In the genomic region with DNA sequence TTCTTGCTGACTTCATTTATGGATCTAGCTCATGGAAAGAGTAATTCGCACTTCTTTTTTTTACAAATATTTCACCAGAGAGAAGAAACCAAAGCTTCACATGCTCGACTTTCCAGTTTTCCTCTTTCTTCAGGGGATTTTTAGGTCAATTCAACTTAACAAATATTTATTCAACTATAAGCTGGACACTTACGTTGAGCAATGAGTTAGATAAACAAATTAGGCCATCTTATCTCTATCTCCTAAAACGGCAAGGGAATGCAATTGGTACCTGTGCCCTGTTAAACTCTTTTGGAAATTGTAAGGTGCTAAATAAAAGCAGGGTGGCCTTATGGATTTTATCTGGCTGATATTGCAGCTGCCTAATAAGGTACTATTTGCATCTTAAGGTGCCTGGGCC, we compare ENCODE assay signal across 21 cellular contexts.
DNase-seq lines count a peak whose midpoint lies in the region; ATAC-seq, FAIRE-seq and TF ChIP-seq lines count a peak whose summit lies in the region.
"Had no signal": no experiment of that assay in that cellular context is flagged by ENCODE, and none has a peak within 500 bp of the region (broad histone marks: within the 10 kb centered on the region; RNA-seq: fewer than 3 reads in every experiment).

No MANE protein-coding gene starts in this region.

- BruUV-seq in PC-9 (replicated peaks; lab: Mats Ljungman, UMichigan) (no TSS peak), HepG2 (replicated peaks; lab: Mats Ljungman, UMichigan) (no TSS peak)

- H3K4me3 ChIP-seq in PC-9 = no peak overlapping the region
- H3K4me3 ChIP-seq in HepG2 (replicated peaks in 1 of 3; ENCODE audit: insufficient read depth in 1 of 3, low read depth in 2 of 3, low read length in 3 of 3) = no peak overlapping the region; a peak in 1 of 6 replicates
- H3K4me3 ChIP-seq in spleen = no peak overlapping the region
- no peak overlapping the region for H3K4me3 ChIP-seq in kidney (ENCODE audit: low read length in 2 of 2)
- no peak overlapping the region for H3K4me3 ChIP-seq in smooth muscle cell
- H3K4me3 ChIP-seq: gastrocnemius medialis had no signal

- WGBS in HepG2 (ENCODE audit: low lambda C conversion rate) = 1% methylated on average over 4 of the region's 4 CpGs
- 77 to 86% (median 81%) methylated on average over 4 of the region's 4 CpGs for WGBS in spleen, 5 donors
- 58% methylated on average over 4 of the region's 4 CpGs for WGBS in smooth muscle cell (ENCODE audit: low lambda C conversion rate)

- FAIRE-seq in HepG2 (lab: Jason Lieb, UNC) (no peak), kidney (lab: Jason Lieb, UNC) (no peak)
- FAIRE-seq: G401.6 had no signal

- TF ChIP-seq CTCF in 22Rv1 (IDR thresholded peaks at IDR 0.05) = no peak
- TF ChIP-seq CTCF in PC-9 (conservative IDR thresholded peaks at IDR 0.05) = no peak
- no peak for TF ChIP-seq CTCF in HepG2 (CRISPR knock-in tag; IDR thresholded peaks at IDR 0.05)
- no peak for TF ChIP-seq CTCF in spleen (IDR thresholded peaks at IDR 0.05 in 8 of 11, conservative IDR thresholded peaks at IDR 0.05 in 3 of 11)
- TF ChIP-seq CTCF in kidney (IDR thresholded peaks at IDR 0.05; ENCODE audit: borderline replicate concordance, extremely low read depth, insufficient read depth) = no peak
- TF ChIP-seq CTCF in smooth muscle cell (IDR thresholded peaks at IDR 0.05; ENCODE audit: borderline replicate concordance, insufficient read depth, poor library complexity, severe bottlenecking) = no peak

- H3K4me1 ChIP-seq in PC-9 (replicated peaks; ENCODE audit: insufficient read depth) = peaks cover 45% of the 10 kb centered on the region
- peaks cover 38% of the 10 kb centered on the region for H3K4me1 ChIP-seq in HepG2 (ENCODE audit: insufficient read depth, low read length)
- peaks cover 0 to 11% (median 4%) of the 10 kb centered on the region in 6 donors for H3K4me1 ChIP-seq in spleen
- no peaks in the 10 kb centered on the region for H3K4me1 ChIP-seq in kidney (ENCODE audit: control insufficient read depth in 1 of 2, insufficient read depth in 1 of 2, low read depth in 1 of 2, low read length in 2 of 2)
- H3K4me1 ChIP-seq in smooth muscle cell (ENCODE audit: low read depth) = no peaks in the 10 kb centered on the region
- H3K4me1 ChIP-seq: gastrocnemius medialis had no signal

- H3F3A ChIP-seq in PC-9 (ENCODE audit: insufficient read depth, low read depth) = peaks cover 29% of the 10 kb centered on the region
- no peaks in the 10 kb centered on the region for H3F3A ChIP-seq in smooth muscle cell (ENCODE audit: low read depth)

- no peaks in the 10 kb centered on the region for H3K27me3 ChIP-seq in PC-9 (ENCODE audit: insufficient read depth, low read depth)
- no peaks in the 10 kb centered on the region for H3K27me3 ChIP-seq in HepG2 (ENCODE audit: control insufficient read depth in 1 of 2, insufficient read depth in 2 of 2, low read length in 2 of 2)
- H3K27me3 ChIP-seq in spleen (replicated peaks in 1 of 7) = no peaks in the 10 kb centered on the region
- no peaks in the 10 kb centered on the region for H3K27me3 ChIP-seq in smooth muscle cell (ENCODE audit: low read depth)
- H3K27me3 ChIP-seq: gastrocnemius medialis had no signal

- H3K36me3 ChIP-seq in PC-9 (ENCODE audit: low read depth) (no peaks in the 10 kb centered on the region), HepG2 (replicated peaks in 1 of 2; ENCODE audit: control insufficient read depth in 1 of 2, insufficient read depth in 2 of 2, low read length in 2 of 2) (no peaks in the 10 kb centered on the region), spleen (no peaks in the 10 kb centered on the region), kidney (ENCODE audit: control insufficient read depth in 1 of 2, insufficient read depth in 2 of 2, low read length in 2 of 2) (no peaks in the 10 kb centered on the region), smooth muscle cell (ENCODE audit: low read depth) (no peaks in the 10 kb centered on the region)
- H3K36me3 ChIP-seq: gastrocnemius medialis, WERI-Rb-1 had no signal

- peak in 1 of 2 experiments; percentile 93 for DNase-seq in PC-9
- DNase-seq in HepG2 (ENCODE audit: low spot score) = no peak
- no peak for DNase-seq in spleen
- no peak for DNase-seq in kidney
- DNase-seq in smooth muscle cell (lab: John Stamatoyannopoulos, UW; ENCODE audit: unreplicated experiment) = no peak
- no peak for DNase-seq in NOMO-1 treated with dmso at 0.1 percent for 144 hours (lab: John Stamatoyannopoulos, UW; ENCODE audit: unreplicated experiment)
- DNase-seq: activated CD4-positive, alpha-beta T cell treated with anti-CD3 and anti-CD28 coated beads, Interleukin-2, amount 10 ng/mL, durations not matched to agents 7 days and 5 days; aorta; effector CD8-positive, alpha-beta T cell; gastrocnemius medialis; H7; MM.1S; naive thymus-derived CD4-positive, alpha-beta T cell; NCI-H1436; NCI-H510A treated with DMSO at 0.1 percent for 48 hours; T-helper 17 cell; WERI-Rb-1 had no signal

- ATAC-seq in HepG2 (no peak), HG03442 (IDR thresholded peaks at IDR 0.05; ENCODE audit: unreplicated experiment) (no peak)
- ATAC-seq: gastrocnemius medialis; naive thymus-derived CD4-positive, alpha-beta T cell; stimulated activated effector memory CD8-positive, alpha-beta T cell treated with anti-CD3 and anti-CD28 coated beads, Interleukin-12 subunit alpha, Interleukin-12 subunit beta, amount 100 ng/mL, for 72 hours; T-helper 17 cell had no signal

- intact Hi-C loops in PC-9 (cut with micrococcal nuclease; ENCODE audit: unreplicated experiment) = no loop called here
- intact Hi-C loops in HepG2 (cut with micrococcal nuclease; ENCODE audit: unreplicated experiment) = no loop called here
- intact Hi-C loops in spleen (cut with DNase I; ENCODE audit: low total_unique reads) = no loop called here
- intact Hi-C loops in kidney (cut with DNase I) = no loop called here

- H3K27ac ChIP-seq in 22Rv1 (peak overlapping the region; percentile 80), PC-9 (peak overlapping the region; percentile 56), HepG2 (ENCODE audit: extremely low read length, insufficient read depth, low read length) (no peak overlapping the region), spleen (peak overlapping the region in 5 of 8 donors; percentile 9 to 55 (median 44)), kidney (ENCODE audit: low read depth in 2 of 2, low read length in 2 of 2) (no peak overlapping the region), smooth muscle cell (ENCODE audit: low read depth) (no peak overlapping the region)
- H3K27ac ChIP-seq: WERI-Rb-1 had no signal

- TF ChIP-seq POLR2A in HepG2 (IDR thresholded peaks at IDR 0.05; ENCODE audit: insufficient read depth in 1 of 2, low read depth in 2 of 2, low read length in 2 of 2) (no peak), spleen (IDR thresholded peaks at IDR 0.05) (no peak)

- H3K79me2 ChIP-seq in PC-9 (ENCODE audit: low read depth) = no peaks in the 10 kb centered on the region
- no peaks in the 10 kb centered on the region for H3K79me2 ChIP-seq in HepG2 (ENCODE audit: insufficient read depth, low read length)
- H3K79me2 ChIP-seq in smooth muscle cell (ENCODE audit: low read depth) = no peaks in the 10 kb centered on the region

- peak overlapping the region; percentile 60 for H3K4me2 ChIP-seq in PC-9
- H3K4me2 ChIP-seq in HepG2 (ENCODE audit: low read depth, low read length) = peak overlapping the region; percentile 15; the same call in 1 of the 2 replicates
- no peak overlapping the region for H3K4me2 ChIP-seq in smooth muscle cell

- CTCF ChIA-PET in PC-9 (lab: Charles Lee) = interaction anchor here (0.6 to 0.7 kb wide), 2 partner anchors 66 to 328 kb away, joined by 3 read pairs; a partner anchor contains a TSS
- CTCF ChIA-PET in HepG2 (lab: Yijun Ruan, JAX; ENCODE audit: low intra/inter-chr PET ratio, low total read pairs) = no interaction called here

- TF ChIP-seq EP300 in HepG2 (IDR thresholded peaks at IDR 0.05; ENCODE audit: low read depth in 2 of 2, low read length in 2 of 2) (no peak), HepG2 (CRISPR knock-in tag; IDR thresholded peaks at IDR 0.05; ENCODE audit: borderline replicate concordance) (no peak)

- no peaks in the 10 kb centered on the region for H3K9me2 ChIP-seq in PC-9 (ENCODE audit: insufficient read depth)

- in situ Hi-C loops in HepG2 (cut with HindIII; ENCODE audit: extremely low pct_ligation_motif_present, low pct_unique_long_range_greater_than_20kb) = no loop called here

- H3K9ac ChIP-seq in HepG2 (ENCODE audit: insufficient read depth, low read depth, low read length) = no peak overlapping the region
- no peak overlapping the region for H3K9ac ChIP-seq in kidney (ENCODE audit: low read length in 2 of 2)
- H3K9ac ChIP-seq in smooth muscle cell (ENCODE audit: low read depth) = no peak overlapping the region

- H2AFZ ChIP-seq in PC-9 = peak overlapping the region; percentile 53; the same call in 1 of the 2 replicates
- no peak overlapping the region for H2AFZ ChIP-seq in HepG2 (ENCODE audit: low read length)
- H2AFZ ChIP-seq in smooth muscle cell (ENCODE audit: low read depth) = no peak overlapping the region

- POLR2A ChIA-PET in PC-9 (lab: Charles Lee; ENCODE audit: unreplicated experiment) (no interaction called here), HepG2 (lab: Yijun Ruan, JAX) (interaction anchor here (1.0 kb wide), 1 partner anchor 24 kb away, joined by 3 read pairs; no protein-coding TSS in a partner anchor)

- H4K20me1 ChIP-seq in PC-9 (ENCODE audit: insufficient read depth) (no peaks in the 10 kb centered on the region), HepG2 (ENCODE audit: insufficient read depth, low read length) (no peaks in the 10 kb centered on the region), smooth muscle cell (ENCODE audit: low read depth) (no peaks in the 10 kb centered on the region)

- no peak for TF ChIP-seq RAD21 in HepG2 (CRISPR knock-in tag; IDR thresholded peaks at IDR 0.05)

- H3K9me3 ChIP-seq in PC-9 (ENCODE audit: insufficient read depth, low read depth) (no peaks in the 10 kb centered on the region), HepG2 (ENCODE audit: low read length) (no peaks in the 10 kb centered on the region), spleen (no peaks in the 10 kb centered on the region), kidney (ENCODE audit: control insufficient read depth in 1 of 2, low read length in 2 of 2) (no peaks in the 10 kb centered on the region), smooth muscle cell (replicated peaks; ENCODE audit: low read depth) (no peaks in the 10 kb centered on the region)
- H3K9me3 ChIP-seq: gastrocnemius medialis had no signal

TF ChIP-seq in HepG2, 621 proteins besides CTCF, POLR2A, EP300 and RAD21 (continues in another document):
- TF ChIP-seq, protein P1, sequence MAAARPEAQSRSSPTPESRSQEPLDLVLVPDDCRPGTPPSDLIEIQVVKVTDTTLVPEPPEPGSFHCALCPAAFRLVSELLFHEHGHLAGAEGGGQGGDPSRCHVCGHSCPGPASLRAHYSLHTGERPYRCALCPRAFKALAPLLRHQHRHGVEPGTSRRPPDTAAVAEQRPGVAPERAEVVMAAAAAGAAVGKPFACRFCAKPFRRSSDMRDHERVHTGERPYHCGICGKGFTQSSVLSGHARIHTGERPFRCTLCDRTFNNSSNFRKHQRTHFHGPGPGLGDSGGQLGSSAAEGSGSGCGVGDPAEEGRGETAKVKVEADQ (CRISPR knock-in tag; IDR thresholded peaks at IDR 0.05; ENCODE audit: borderline replicate concordance) = no peak
- TF ChIP-seq ASH2L (IDR thresholded peaks at IDR 0.05; ENCODE audit: insufficient read length, low read depth, low read length) (no peak), BCL6 (CRISPR knock-in tag; IDR thresholded peaks at IDR 0.05) (peak; percentile 45; the same call in 1 of the 2 replicates)

Comparison
In these comparisons a context has a peak if more than half of its experiments do, and no peak if none do; other contexts are left out.
1. H3K27ac ChIP-seq: peak in 22Rv1 (single experiment), PC-9 (single experiment) and spleen (5 of 8); none in HepG2 (single experiment), kidney (0 of 2) and smooth muscle cell (single experiment).